In the genomic region with DNA sequence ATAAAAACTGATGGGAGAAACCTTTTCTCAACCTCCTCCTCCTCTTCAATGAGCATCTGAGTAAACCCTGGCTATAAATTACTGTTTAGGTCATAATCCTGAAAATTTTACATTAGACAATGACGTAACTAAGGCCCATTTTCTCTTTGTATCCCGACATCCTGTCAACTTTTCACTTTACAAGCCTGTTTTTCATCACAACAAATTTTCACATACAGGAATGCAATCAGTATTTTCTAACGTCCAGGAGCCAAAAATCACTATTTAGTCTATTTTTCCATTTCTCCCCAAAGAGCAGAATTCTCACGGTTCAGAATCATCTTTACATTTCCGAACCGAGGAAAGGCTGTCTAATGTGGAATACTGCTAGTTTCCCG, we compare ENCODE assay signal across 8 cellular contexts. TPM values are rescaled to one million over a fixed set of nuclear protein-coding genes. Genes with fewer than 3 reads are reported as not detected.
DNase-seq lines count a peak whose midpoint lies in the region; ATAC-seq lines count a peak whose summit lies in the region.

No MANE protein-coding gene starts in this region.

- H3K27ac ChIP-seq in effector memory CD4-positive, alpha-beta T cell (ENCODE audit: insufficient read depth, low read length, poor library complexity, severe bottlenecking) = no peak overlapping the region

- H3K27me3 Mint-ChIP-seq in natural killer cell treated with Interleukin-12 subunit alpha and Interleukin-12 subunit beta and Interleukin-15 and Interleukin-18, amount 100 ng/mL, for 72 hours = peaks cover 8 to 21% of the 10 kb centered on the region in 2 donors

- DNase-seq in DMS53 (lab: John Stamatoyannopoulos, UW) (peak; percentile 62), NCI-H748 treated with DMSO at 0.1 percent for 48 hours (lab: John Stamatoyannopoulos, UW) (peak; percentile 23), KG1 (lab: John Stamatoyannopoulos, UW) (no peak), kidney glomerular epithelial cell (lab: John Stamatoyannopoulos, UW) (no peak), SHP77 (lab: John Stamatoyannopoulos, UW) (no peak)
- no peak for DNase-seq in effector memory CD4-positive, alpha-beta T cell
- no peak for DNase-seq in natural killer cell treated with Interleukin-12 subunit alpha and Interleukin-12 subunit beta and Interleukin-15 and Interleukin-18, amount 100 ng/mL, for 72 hours (ENCODE audit: low spot score)

- no peaks in the 10 kb centered on the region for H3K36me3 ChIP-seq in effector memory CD4-positive, alpha-beta T cell (ENCODE audit: control insufficient read depth, insufficient read depth, low read length)

- peak overlapping the region in 1 of 2 donors; percentile 79 for H3K27ac Mint-ChIP-seq in natural killer cell treated with Interleukin-12 subunit alpha and Interleukin-12 subunit beta and Interleukin-15 and Interleukin-18, amount 100 ng/mL, for 72 hours

- H3K4me1 ChIP-seq in effector memory CD4-positive, alpha-beta T cell (ENCODE audit: control insufficient read depth, insufficient read depth, low read length, poor library complexity, severe bottlenecking) = no peaks in the 10 kb centered on the region

- no peak for ATAC-seq in natural killer cell treated with Interleukin-12 subunit alpha and Interleukin-12 subunit beta and Interleukin-15 and Interleukin-18, amount 100 ng/mL, for 72 hours
- no peak for ATAC-seq in HG03280 (IDR thresholded peaks at IDR 0.05; ENCODE audit: unreplicated experiment)

- H3K4me3 ChIP-seq in effector memory CD4-positive, alpha-beta T cell (ENCODE audit: insufficient read depth, low read depth, low read length, poor library complexity, severe bottlenecking) = peak overlapping the region; percentile 61

- H3K4me1 Mint-ChIP-seq in natural killer cell treated with Interleukin-12 subunit alpha and Interleukin-12 subunit beta and Interleukin-15 and Interleukin-18, amount 100 ng/mL, for 72 hours (ENCODE audit: low read depth in 2 of 2) = peaks cover 21 to 31% of the 10 kb centered on the region in 2 donors

- peak overlapping the region; percentile 68 for H3K4me3 Mint-ChIP-seq in natural killer cell treated with Interleukin-12 subunit alpha and Interleukin-12 subunit beta and Interleukin-15 and Interleukin-18, amount 100 ng/mL, for 72 hours

- H3K9me3 Mint-ChIP-seq in natural killer cell treated with Interleukin-12 subunit alpha and Interleukin-12 subunit beta and Interleukin-15 and Interleukin-18, amount 100 ng/mL, for 72 hours = no peaks in the 10 kb centered on the region

- no peaks in the 10 kb centered on the region for H3K36me3 Mint-ChIP-seq in natural killer cell treated with Interleukin-12 subunit alpha and Interleukin-12 subunit beta and Interleukin-15 and Interleukin-18, amount 100 ng/mL, for 72 hours

- H3K9me3 ChIP-seq in effector memory CD4-positive, alpha-beta T cell (ENCODE audit: control insufficient read depth, low read length) = no peaks in the 10 kb centered on the region

- H3K27me3 ChIP-seq in effector memory CD4-positive, alpha-beta T cell (replicated peaks; ENCODE audit: control insufficient read depth, insufficient read depth, low read length, poor library complexity, severe bottlenecking) = no peaks in the 10 kb centered on the region

RNA-seq across cellular contexts. Expression of a gene that starts 1.2 kb away (rescaled TPM):
- 10 to 100 TPM in 1 of 2 donors, 1 to 10 TPM in 1; 7.8 to 12.0 TPM for total RNA-seq in natural killer cell treated with Interleukin-12 subunit alpha and Interleukin-12 subunit beta and Interleukin-15 and Interleukin-18, amount 100 ng/mL, for 72 hours

RNA-seq across cellular contexts. Expression of a gene that starts 45.9 kb away (rescaled TPM):
- 10 to 100 TPM; 10.1 to 14.4 TPM for total RNA-seq in natural killer cell treated with Interleukin-12 subunit alpha and Interleukin-12 subunit beta and Interleukin-15 and Interleukin-18, amount 100 ng/mL, for 72 hours

RNA-seq across cellular contexts. Expression of a gene that starts 46.2 kb away (rescaled TPM):
- 10 to 100 TPM; 72.1 to 80.5 TPM for total RNA-seq in natural killer cell treated with Interleukin-12 subunit alpha and Interleukin-12 subunit beta and Interleukin-15 and Interleukin-18, amount 100 ng/mL, for 72 hours

Comparison
In these comparisons a context has a peak if more than half of its experiments do, and no peak if none do; other contexts are left out.
1. DNase-seq: peak in DMS53 (single experiment) and NCI-H748 treated with DMSO at 0.1 percent for 48 hours (single experiment); none in effector memory CD4-positive, alpha-beta T cell (0 of 3), natural killer cell treated with Interleukin-12 subunit alpha and Interleukin-12 subunit beta and Interleukin-15 and Interleukin-18, amount 100 ng/mL, for 72 hours (single experiment), KG1 (single experiment), kidney glomerular epithelial cell (single experiment) and SHP77 (0 of 2).